1 cellular context compared by ENCODE assay signal in the genomic region with DNA sequence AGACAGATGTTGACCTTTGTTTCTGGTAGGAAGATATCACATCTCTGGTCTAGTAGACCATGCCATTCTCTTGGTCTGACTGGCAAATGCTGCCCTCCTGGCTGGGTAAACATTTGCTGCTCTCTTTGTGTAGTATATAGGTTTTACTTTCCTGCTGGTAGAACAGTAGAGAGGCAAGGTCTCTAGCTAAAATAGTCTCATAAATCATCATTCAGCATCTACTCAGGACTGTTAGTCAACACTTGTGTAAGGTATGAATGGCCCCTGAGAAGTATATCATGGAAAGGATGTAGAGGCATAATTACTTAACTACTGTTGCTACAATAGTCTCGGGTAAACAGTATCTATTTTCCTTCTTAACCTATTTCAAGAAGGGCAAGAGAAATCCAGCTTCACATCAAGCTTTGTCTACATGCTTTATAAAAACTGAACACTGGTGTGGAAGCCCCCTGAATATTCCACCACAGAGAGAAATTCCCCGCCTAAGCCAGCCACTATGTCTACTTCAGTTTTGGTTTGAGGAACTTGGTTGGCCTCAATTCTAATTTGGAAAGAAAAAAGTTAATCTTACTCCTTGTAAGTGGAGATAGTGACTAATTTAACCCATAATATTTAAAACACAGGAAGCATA.
TF ChIP-seq lines count a peak whose summit lies in the region.

No MANE protein-coding gene starts in this region.

TF ChIP-seq in GM12878, 131 proteins besides CTCF, POLR2A, EP300 and RAD21 (continued from another document):
- TF ChIP-seq PBX3 (IDR thresholded peaks at IDR 0.05; ENCODE audit: insufficient replicate concordance, low read depth, low read length) (no peak), BACH1 (IDR thresholded peaks at IDR 0.05; ENCODE audit: borderline replicate concordance) (no peak), IKZF1 (conservative IDR thresholded peaks at IDR 0.05) (peak; percentile 70), ZBTB11 (CRISPR knock-in tag; IDR thresholded peaks at IDR 0.05) (no peak), JUND (IDR thresholded peaks at IDR 0.05; ENCODE audit: low read depth, low read length) (no peak), CEBPB (IDR thresholded peaks at IDR 0.05; ENCODE audit: borderline replicate concordance in 1 of 2, low read depth in 2 of 2, low read length in 2 of 2) (no peak), NR2F1 (conservative IDR thresholded peaks at IDR 0.05) (peak; percentile 51), ETV6 (conservative IDR thresholded peaks at IDR 0.05 in 1 of 2, IDR thresholded peaks at IDR 0.05 in 1 of 2; ENCODE audit: borderline replicate concordance in 1 of 2, low read depth in 1 of 2) (peak in 1 of 2 experiments; percentile 69; a peak in 1 of 4 replicates), IRF4 (IDR thresholded peaks at IDR 0.05; ENCODE audit: low read depth, low read length) (no peak), NRF1 (conservative IDR thresholded peaks at IDR 0.05; ENCODE audit: low read depth, low read length) (no peak), SIX5 (IDR thresholded peaks at IDR 0.05; ENCODE audit: low read depth, low read length, severe bottlenecking) (no peak), USF2 (IDR thresholded peaks at IDR 0.05; ENCODE audit: borderline replicate concordance, low read depth, low read length) (no peak), CREM (IDR thresholded peaks at IDR 0.05; ENCODE audit: low read depth) (peak; percentile 44; the same call in 1 of the 2 replicates), WRNIP1 (IDR thresholded peaks at IDR 0.05; ENCODE audit: borderline replicate concordance, low read depth, low read length) (no peak), IKZF2 (IDR thresholded peaks at IDR 0.05) (peak; percentile 78 to 85), HDGF (IDR thresholded peaks at IDR 0.05) (no peak), SREBF2 (IDR thresholded peaks at IDR 0.05; ENCODE audit: low read length) (no peak), MTA2 (IDR thresholded peaks at IDR 0.05; ENCODE audit: low read depth) (peak; percentile 88)
- TF ChIP-seq, protein P1, sequence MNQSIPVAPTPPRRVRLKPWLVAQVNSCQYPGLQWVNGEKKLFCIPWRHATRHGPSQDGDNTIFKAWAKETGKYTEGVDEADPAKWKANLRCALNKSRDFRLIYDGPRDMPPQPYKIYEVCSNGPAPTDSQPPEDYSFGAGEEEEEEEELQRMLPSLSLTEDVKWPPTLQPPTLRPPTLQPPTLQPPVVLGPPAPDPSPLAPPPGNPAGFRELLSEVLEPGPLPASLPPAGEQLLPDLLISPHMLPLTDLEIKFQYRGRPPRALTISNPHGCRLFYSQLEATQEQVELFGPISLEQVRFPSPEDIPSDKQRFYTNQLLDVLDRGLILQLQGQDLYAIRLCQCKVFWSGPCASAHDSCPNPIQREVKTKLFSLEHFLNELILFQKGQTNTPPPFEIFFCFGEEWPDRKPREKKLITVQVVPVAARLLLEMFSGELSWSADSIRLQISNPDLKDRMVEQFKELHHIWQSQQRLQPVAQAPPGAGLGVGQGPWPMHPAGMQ (IDR thresholded peaks at IDR 0.05; ENCODE audit: borderline replicate concordance), result no peak
- TF ChIP-seq, protein P2, sequence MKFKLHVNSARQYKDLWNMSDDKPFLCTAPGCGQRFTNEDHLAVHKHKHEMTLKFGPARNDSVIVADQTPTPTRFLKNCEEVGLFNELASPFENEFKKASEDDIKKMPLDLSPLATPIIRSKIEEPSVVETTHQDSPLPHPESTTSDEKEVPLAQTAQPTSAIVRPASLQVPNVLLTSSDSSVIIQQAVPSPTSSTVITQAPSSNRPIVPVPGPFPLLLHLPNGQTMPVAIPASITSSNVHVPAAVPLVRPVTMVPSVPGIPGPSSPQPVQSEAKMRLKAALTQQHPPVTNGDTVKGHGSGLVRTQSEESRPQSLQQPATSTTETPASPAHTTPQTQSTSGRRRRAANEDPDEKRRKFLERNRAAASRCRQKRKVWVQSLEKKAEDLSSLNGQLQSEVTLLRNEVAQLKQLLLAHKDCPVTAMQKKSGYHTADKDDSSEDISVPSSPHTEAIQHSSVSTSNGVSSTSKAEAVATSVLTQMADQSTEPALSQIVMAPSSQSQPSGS (IDR thresholded peaks at IDR 0.05; ENCODE audit: low read length), result peak; percentile 66
